In the genomic region with DNA sequence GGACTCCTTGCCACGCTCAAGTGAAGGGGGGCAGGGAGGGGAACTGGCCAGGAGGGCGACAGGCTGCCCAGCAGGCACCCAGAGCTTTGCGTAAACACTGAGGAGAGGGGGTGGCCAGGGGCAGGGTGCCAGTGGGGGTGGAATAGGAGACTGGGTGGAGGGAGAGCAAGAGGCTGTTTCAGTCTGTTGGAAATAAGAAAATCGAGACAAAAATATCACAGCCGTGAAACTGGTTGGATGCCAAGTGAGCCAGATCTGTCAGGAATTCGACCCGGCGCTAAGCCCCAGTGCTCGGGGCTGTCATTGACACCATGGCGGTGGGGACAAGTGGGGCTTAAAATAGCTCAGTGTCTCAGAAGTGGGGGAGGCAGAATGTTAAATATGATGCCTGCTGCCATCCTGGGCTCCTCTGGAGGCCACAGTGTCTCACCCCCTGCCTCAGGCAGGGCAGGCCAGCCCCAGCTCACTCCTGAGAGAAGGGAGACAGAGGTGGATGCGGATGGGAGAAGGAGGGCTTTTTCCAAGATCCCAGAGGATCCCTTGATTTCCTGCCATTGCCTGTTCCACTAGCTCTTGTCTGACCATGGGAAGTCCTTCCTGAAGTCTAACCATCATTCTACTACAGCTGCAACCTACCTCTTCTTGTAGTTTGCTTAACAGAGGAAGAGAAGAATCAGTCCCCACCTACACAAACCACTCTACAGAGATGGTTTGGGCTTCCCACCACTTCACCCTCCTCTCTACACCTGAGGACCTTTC, we compare ENCODE assay signal across 7 cellular contexts.
DNase-seq lines count a peak whose midpoint lies in the region; ATAC-seq lines count a peak whose summit lies in the region.
"Had no signal": no experiment of that assay in that cellular context is flagged by ENCODE, and none has a peak within 500 bp of the region (broad histone marks: within the 10 kb centered on the region; RNA-seq: fewer than 3 reads in every experiment).

No MANE protein-coding gene starts in this region.

- H3K27ac ChIP-seq in BLaER1, result peak overlapping the region; percentile 86

- H3K9ac ChIP-seq in BLaER1, result peak overlapping the region; percentile 20; the same call in 1 of the 2 replicates

- no peak for ATAC-seq in HG03095 (IDR thresholded peaks at IDR 0.05; ENCODE audit: unreplicated experiment)

- DNase-seq in NCI-H524 treated with DMSO at 0.1 percent for 48 hours (lab: John Stamatoyannopoulos, UW) (peak; percentile 72), kidney tubule cell (ENCODE audit: low spot score) (peak; percentile 42), hippocampal formation (lab: John Stamatoyannopoulos, UW) (no peak)
- DNase-seq in stimulated activated CD8-positive, alpha-beta memory T cell treated with anti-CD3 and anti-CD28 coated beads, Interleukin-4, amount 100 ng/mL, for 48 hours, result no peak
- DNase-seq: EL had no signal

- no peaks in the 10 kb centered on the region for H4K20me1 ChIP-seq in BLaER1

- no peaks in the 10 kb centered on the region for H3K27me3 ChIP-seq in BLaER1

- peak overlapping the region; percentile 96 for H3K4me2 ChIP-seq in BLaER1

- H3K36me3 ChIP-seq in BLaER1, result no peaks in the 10 kb centered on the region

- peaks cover 88% of the 10 kb centered on the region for H3K4me1 ChIP-seq in BLaER1

- peak overlapping the region; percentile 33; the same call in 1 of the 2 replicates for H3K4me3 ChIP-seq in BLaER1

- no peaks in the 10 kb centered on the region for H3K9me3 ChIP-seq in BLaER1

Comparison
In these comparisons a context has a peak if more than half of its experiments do, and no peak if none do; other contexts are left out.
1. DNase-seq: peak in NCI-H524 treated with DMSO at 0.1 percent for 48 hours (single experiment) and kidney tubule cell (single experiment); none in hippocampal formation (0 of 2) and stimulated activated CD8-positive, alpha-beta memory T cell treated with anti-CD3 and anti-CD28 coated beads, Interleukin-4, amount 100 ng/mL, for 48 hours (single experiment).